8 cellular contexts compared by ENCODE assay signal in the genomic region with DNA sequence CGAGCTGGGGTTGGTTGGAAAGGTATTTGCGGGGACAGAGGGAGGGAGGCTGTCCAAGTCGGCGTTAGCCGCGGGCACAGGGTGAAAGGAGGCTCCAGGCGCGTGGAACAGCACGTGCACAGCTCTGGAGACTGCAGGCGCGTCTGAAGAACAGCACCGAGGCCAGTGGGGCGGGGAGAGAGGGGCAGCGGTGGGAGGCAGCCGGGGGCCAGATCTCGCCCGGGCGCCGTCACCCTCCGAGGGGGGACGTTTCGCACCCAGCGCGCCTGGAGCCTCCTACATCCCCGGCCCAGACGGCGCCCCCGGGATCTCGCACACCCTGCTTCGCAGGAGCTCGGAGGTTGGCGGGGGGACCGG.
DNase-seq lines count a peak whose midpoint lies in the region; ATAC-seq, FAIRE-seq and TF ChIP-seq lines count a peak whose summit lies in the region.

No MANE protein-coding gene starts in this region.

- peak overlapping the region; percentile 62 for H3K9ac ChIP-seq in astrocyte (ENCODE audit: low read length)

- H3K36me3 Mint-ChIP-seq in CD14-positive monocyte (no peaks in the 10 kb centered on the region), astrocyte (ENCODE audit: low read depth, unreplicated experiment) (no peaks in the 10 kb centered on the region)

- peak overlapping the region; percentile 95 for H3K4me2 ChIP-seq in astrocyte (ENCODE audit: low read length)

- no peak overlapping the region for H3K27ac ChIP-seq in astrocyte (ENCODE audit: low read depth, low read length)

- no peaks in the 10 kb centered on the region for H3K9me3 ChIP-seq in astrocyte (ENCODE audit: insufficient read depth, low read depth, low read length)
- no peaks in the 10 kb centered on the region for H3K9me3 ChIP-seq in mononuclear cell (ENCODE audit: low read depth, low read length)

- H3K27ac Mint-ChIP-seq in CD14-positive monocyte (peak overlapping the region; percentile 82 to 95 (median 91)), astrocyte (ENCODE audit: unreplicated experiment) (peak overlapping the region; percentile 83)

- intact Hi-C loops in CD14-positive monocyte (cut with micrococcal nuclease), result loop anchor here in 1 of 2 donors (10.0 kb wide), 1 partner anchor 167 kb away; the partner anchor contains the start of gene MED27

- H4K20me1 ChIP-seq in astrocyte (ENCODE audit: insufficient read depth, low read length), result peaks cover 4% of the 10 kb centered on the region

- peak overlapping the region; percentile 97 to 99 for H3K4me3 Mint-ChIP-seq in CD14-positive monocyte
- H3K4me3 Mint-ChIP-seq in astrocyte (ENCODE audit: unreplicated experiment), result peak overlapping the region; percentile 84

- no peak for TF ChIP-seq CTCF in CD14-positive monocyte (IDR thresholded peaks at IDR 0.05)
- no peak for TF ChIP-seq CTCF in astrocyte (IDR thresholded peaks at IDR 0.05; ENCODE audit: insufficient read depth, low read depth, low read length)

- no peaks in the 10 kb centered on the region for H3K36me3 ChIP-seq in astrocyte (ENCODE audit: insufficient read depth, low read length)

- DNase-seq in CD14-positive monocyte (ENCODE audit: low spot score), result no peak
- DNase-seq in astrocyte (ENCODE audit: low read depth), result no peak
- DNase-seq in AG20443 (ENCODE audit: low spot score), result no peak
- DNase-seq in NCI-H187 treated with DMSO at 0.1 percent for 48 hours (lab: John Stamatoyannopoulos, UW), result no peak

- H3K4me3 ChIP-seq in astrocyte (ENCODE audit: insufficient read depth, low read depth, low read length), result peak overlapping the region; percentile 58
- peak overlapping the region; percentile 59 for H3K4me3 ChIP-seq in mononuclear cell (ENCODE audit: low read length)

- H3K4me1 ChIP-seq in astrocyte (ENCODE audit: insufficient read depth, low read length), result peaks cover 11% of the 10 kb centered on the region
- peaks cover 35% of the 10 kb centered on the region for H3K4me1 ChIP-seq in mononuclear cell (ENCODE audit: insufficient read depth, low read length)

- H2AFZ ChIP-seq in astrocyte (ENCODE audit: low read depth, low read length), result peak overlapping the region; percentile 80

- peaks cover 0 to 2% (median 0%) of the 10 kb centered on the region in 7 donors for H3K9me3 Mint-ChIP-seq in CD14-positive monocyte
- no peaks in the 10 kb centered on the region for H3K9me3 Mint-ChIP-seq in astrocyte (ENCODE audit: unreplicated experiment)

- no peak for FAIRE-seq in astrocyte (lab: Jason Lieb, UNC)

- H3K27me3 Mint-ChIP-seq in CD14-positive monocyte (ENCODE audit: low read depth in 3 of 3), result peaks cover 14 to 58% (median 51%) of the 10 kb centered on the region in 3 donors
- H3K27me3 Mint-ChIP-seq in astrocyte (ENCODE audit: low read depth, unreplicated experiment), result peaks cover 51% of the 10 kb centered on the region

- H3K79me2 ChIP-seq in astrocyte (ENCODE audit: insufficient read depth, low read length), result no peaks in the 10 kb centered on the region

- H3K4me1 Mint-ChIP-seq in CD14-positive monocyte, result peaks cover 31% of the 10 kb centered on the region
- H3K4me1 Mint-ChIP-seq in astrocyte (ENCODE audit: low read depth, unreplicated experiment), result peaks cover 1% of the 10 kb centered on the region

- H3K27me3 ChIP-seq in astrocyte (ENCODE audit: insufficient read depth, low read length), result peaks cover 25% of the 10 kb centered on the region
- H3K27me3 ChIP-seq in mononuclear cell (ENCODE audit: insufficient read depth, low read length), result peaks cover 4% of the 10 kb centered on the region

- peak; percentile 5 for ATAC-seq in HG02763 (IDR thresholded peaks at IDR 0.05; ENCODE audit: unreplicated experiment)
- ATAC-seq in GM21367 (IDR thresholded peaks at IDR 0.05; ENCODE audit: unreplicated experiment), result no peak
- ATAC-seq in GM19328 (IDR thresholded peaks at IDR 0.05; ENCODE audit: unreplicated experiment), result no peak
